19 cellular contexts compared by ENCODE assay signal in genomic region chr14:101774814-101775213, GRCh38. TPM values are rescaled to one million over a fixed set of nuclear protein-coding genes. Genes with fewer than 3 reads are reported as not detected.
DNase-seq lines count a peak whose midpoint lies in the region; ATAC-seq, FAIRE-seq and TF ChIP-seq lines count a peak whose summit lies in the region.
"Had no signal": no experiment of that assay in that cellular context is flagged by ENCODE, and none has a peak within 500 bp of the region (broad histone marks: within the 10 kb centered on the region; RNA-seq: fewer than 3 reads in every experiment).

No MANE protein-coding gene starts in this region.

- H3K36me3 Mint-ChIP-seq in natural killer cell (no peaks in the 10 kb centered on the region), glutamatergic neuron (ENCODE audit: unreplicated experiment) (peaks cover 5% of the 10 kb centered on the region)
- no peaks in the 10 kb centered on the region for H3K36me3 Mint-ChIP-seq in natural killer cell treated with Interleukin-12 subunit alpha and Interleukin-12 subunit beta and Interleukin-15 and Interleukin-18, amount 100 ng/mL, for 72 hours

- FAIRE-seq in RCC 7860 (lab: Jason Lieb, UNC): no peak
- FAIRE-seq: TTC549 had no signal

- ATAC-seq in natural killer cell (no peak), foreskin keratinocyte (no peak)
- no peak for ATAC-seq in natural killer cell treated with Interleukin-12 subunit alpha and Interleukin-12 subunit beta and Interleukin-15 and Interleukin-18, amount 100 ng/mL, for 72 hours

- H3K36me3 ChIP-seq in thymus (ENCODE audit: control insufficient read depth, insufficient read depth): peaks cover 10% of the 10 kb centered on the region

- peaks cover 46 to 63% of the 10 kb centered on the region in 2 donors for H3K4me1 Mint-ChIP-seq in natural killer cell
- H3K4me1 Mint-ChIP-seq in natural killer cell treated with Interleukin-12 subunit alpha and Interleukin-12 subunit beta and Interleukin-15 and Interleukin-18, amount 100 ng/mL, for 72 hours (ENCODE audit: low read depth in 2 of 2): peaks cover 25 to 30% of the 10 kb centered on the region in 2 donors
- H3K4me1 Mint-ChIP-seq in glutamatergic neuron (ENCODE audit: low read depth, unreplicated experiment): peaks cover 44% of the 10 kb centered on the region

- H3K9me3 ChIP-seq in thymus (ENCODE audit: control insufficient read depth): no peaks in the 10 kb centered on the region

- peaks cover 37% of the 10 kb centered on the region for H3K4me1 ChIP-seq in thymus (ENCODE audit: control insufficient read depth, insufficient read depth, low read length)
- H3K4me1 ChIP-seq in foreskin keratinocyte: no peaks in the 10 kb centered on the region

- no peak for TF ChIP-seq CTCF in natural killer cell (IDR thresholded peaks at IDR 0.05)
- TF ChIP-seq CTCF in glutamatergic neuron (IDR thresholded peaks at IDR 0.05; ENCODE audit: partially characterized antibody, unreplicated experiment): no peak
- no peak for TF ChIP-seq CTCF in foreskin keratinocyte (conservative IDR thresholded peaks at IDR 0.05)

- peak overlapping the region; percentile 27 for H3K4me3 ChIP-seq in thymus (ENCODE audit: low read length)
- H3K4me3 ChIP-seq: hepatocyte had no signal

- 27% methylated on average over 8 of the region's 8 CpGs for WGBS in thymus

- peak overlapping the region; percentile 8 to 56 for H3K27ac Mint-ChIP-seq in natural killer cell
- H3K27ac Mint-ChIP-seq in natural killer cell treated with Interleukin-12 subunit alpha and Interleukin-12 subunit beta and Interleukin-15 and Interleukin-18, amount 100 ng/mL, for 72 hours: peak overlapping the region in 1 of 2 donors; percentile 25
- H3K27ac Mint-ChIP-seq in glutamatergic neuron (ENCODE audit: unreplicated experiment): peak overlapping the region; percentile 96
- H3K27ac Mint-ChIP-seq: activated naive CD4-positive, alpha-beta T cell treated with anti-CD3 and anti-CD28 coated beads, Interleukin-2, amount 50 U/mL, for 24 hours; activated T-cell treated with anti-CD3 and anti-CD28 coated beads, Interleukin-2, amount 50 U/mL, for 24 hours; progenitor cell of endocrine pancreas had no signal

- DNase-seq in natural killer cell: no peak
- DNase-seq in natural killer cell treated with Interleukin-12 subunit alpha and Interleukin-12 subunit beta and Interleukin-15 and Interleukin-18, amount 100 ng/mL, for 72 hours (ENCODE audit: low spot score): no peak
- DNase-seq in NCI-H2171 treated with DMSO at 0.1 percent for 48 hours (lab: John Stamatoyannopoulos, UW): peak; percentile 89
- no peak for DNase-seq in glutamatergic neuron
- DNase-seq in COLO668 (lab: John Stamatoyannopoulos, UW; ENCODE audit: unreplicated experiment): no peak
- no peak for DNase-seq in RCC 7860 (ENCODE audit: low spot score)
- DNase-seq in foreskin keratinocyte: no peak
- DNase-seq: activated CD4-positive, alpha-beta T cell treated with anti-CD3 and anti-CD28 coated beads, Interleukin-2, amount 50 U/mL, for 1 hour; activated T-cell treated with anti-CD3 and anti-CD28 coated beads, Interleukin-2, amount 50 U/mL, for 24 hours; DMS153; effector memory CD4-positive, alpha-beta T cell; kidney glomerular epithelial cell; SHP77 treated with DMSO at 0.1 percent for 48 hours; stimulated activated CD4-positive, alpha-beta T cell treated with anti-CD3 and anti-CD28 coated beads, Interleukin-12 subunit alpha, Interleukin-12 subunit beta, amount 100 ng/mL, for 4 hours had no signal

- peak overlapping the region; percentile 81 for H3K27ac ChIP-seq in thymus (ENCODE audit: low read depth)
- H3K27ac ChIP-seq in foreskin keratinocyte: no peak overlapping the region
- H3K27ac ChIP-seq: hepatocyte had no signal

- intact Hi-C loops in natural killer cell (cut with micrococcal nuclease): loop anchor here (5.0 kb wide), 3 partner anchors 117 to 187 kb away; partner anchors contain the start of gene DYNC1H1

- H3K27me3 Mint-ChIP-seq in natural killer cell (ENCODE audit: low read depth in 2 of 2): peaks cover 0 to 7% of the 10 kb centered on the region in 2 donors
- H3K27me3 Mint-ChIP-seq in natural killer cell treated with Interleukin-12 subunit alpha and Interleukin-12 subunit beta and Interleukin-15 and Interleukin-18, amount 100 ng/mL, for 72 hours: peaks cover 0 to 2% of the 10 kb centered on the region in 2 donors
- peaks cover 4% of the 10 kb centered on the region for H3K27me3 Mint-ChIP-seq in glutamatergic neuron (ENCODE audit: unreplicated experiment)
- H3K27me3 Mint-ChIP-seq: activated naive CD4-positive, alpha-beta T cell treated with anti-CD3 and anti-CD28 coated beads, Interleukin-2, amount 50 U/mL, for 24 hours; activated T-cell treated with anti-CD3 and anti-CD28 coated beads, Interleukin-2, amount 50 U/mL, for 24 hours had no signal

- no peaks in the 10 kb centered on the region for H3K27me3 ChIP-seq in thymus (ENCODE audit: control insufficient read depth, insufficient read depth)
- H3K27me3 ChIP-seq in foreskin keratinocyte: peaks cover 14% of the 10 kb centered on the region

- no peak overlapping the region for H3K4me3 Mint-ChIP-seq in natural killer cell
- no peak overlapping the region for H3K4me3 Mint-ChIP-seq in natural killer cell treated with Interleukin-12 subunit alpha and Interleukin-12 subunit beta and Interleukin-15 and Interleukin-18, amount 100 ng/mL, for 72 hours
- peak overlapping the region; percentile 71 for H3K4me3 Mint-ChIP-seq in glutamatergic neuron (ENCODE audit: unreplicated experiment)
- H3K4me3 Mint-ChIP-seq: activated naive CD4-positive, alpha-beta T cell treated with anti-CD3 and anti-CD28 coated beads, Interleukin-2, amount 50 U/mL, for 24 hours; activated T-cell treated with anti-CD3 and anti-CD28 coated beads, Interleukin-2, amount 50 U/mL, for 24 hours had no signal

- H3K9me3 Mint-ChIP-seq in natural killer cell: no peaks in the 10 kb centered on the region
- H3K9me3 Mint-ChIP-seq in natural killer cell treated with Interleukin-12 subunit alpha and Interleukin-12 subunit beta and Interleukin-15 and Interleukin-18, amount 100 ng/mL, for 72 hours: no peaks in the 10 kb centered on the region
- H3K9me3 Mint-ChIP-seq in glutamatergic neuron (ENCODE audit: unreplicated experiment): peaks cover 10% of the 10 kb centered on the region
- H3K9me3 Mint-ChIP-seq: activated naive CD4-positive, alpha-beta T cell treated with anti-CD3 and anti-CD28 coated beads, Interleukin-2, amount 50 U/mL, for 24 hours; activated T-cell treated with anti-CD3 and anti-CD28 coated beads, Interleukin-2, amount 50 U/mL, for 24 hours had no signal

RNA-seq across cellular contexts. Expression of gene PPP2R5C, which starts 13.3 kb away (rescaled TPM):
- total RNA-seq in natural killer cell (100 to 1,000 TPM; 716 to 779 (median 736) TPM), glutamatergic neuron (ENCODE audit: unreplicated experiment) (116 TPM), foreskin keratinocyte (74.5 and 77.0 TPM in 2 replicates)
- 100 to 1,000 TPM; 149 to 210 TPM for total RNA-seq in natural killer cell treated with Interleukin-12 subunit alpha and Interleukin-12 subunit beta and Interleukin-15 and Interleukin-18, amount 100 ng/mL, for 72 hours
- polyA plus RNA-seq in thymus (144 TPM), foreskin keratinocyte (51.8 and 54.7 TPM in 2 replicates)
